In the genomic region with DNA sequence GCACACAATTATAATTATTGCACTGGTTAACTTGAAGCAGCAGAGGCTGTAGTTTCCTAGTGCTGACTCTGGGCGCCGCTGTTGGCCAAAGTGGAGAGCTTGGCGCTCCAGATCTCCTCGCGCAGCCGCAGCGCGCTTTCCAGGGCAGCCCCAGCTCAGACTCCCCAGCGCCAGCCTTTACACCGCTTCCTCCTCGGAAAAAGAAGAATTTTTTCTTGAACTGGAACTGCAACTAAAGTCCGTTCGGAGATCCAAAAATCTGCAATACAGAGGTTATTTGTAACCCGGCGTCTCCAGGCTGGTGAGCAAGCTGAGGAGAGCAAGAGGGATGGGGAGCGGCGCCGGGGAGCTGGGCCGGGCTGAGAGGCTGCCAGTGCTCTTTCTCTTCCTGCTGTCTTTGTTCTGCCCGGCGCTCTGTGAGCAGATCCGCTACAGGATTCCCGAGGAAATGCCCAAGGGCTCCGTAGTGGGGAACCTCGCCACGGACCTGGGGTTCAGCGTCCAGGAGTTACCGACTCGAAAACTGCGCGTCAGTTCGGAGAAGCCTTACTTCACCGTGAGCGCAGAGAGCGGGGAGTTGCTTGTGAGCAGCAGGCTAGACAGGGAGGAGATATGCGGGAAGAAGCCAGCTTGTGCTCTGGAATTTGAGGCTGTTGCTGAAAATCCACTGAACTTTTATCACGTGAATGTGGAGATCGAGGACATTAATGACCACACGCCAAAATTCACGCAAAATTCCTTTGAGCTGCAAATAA, we compare ENCODE assay signal across 8 cellular contexts. TPM values are rescaled to one million over a fixed set of nuclear protein-coding genes. Genes with fewer than 3 reads are reported as not detected.
A peak's percentile ranks its signal among the peaks of the same experiment; 100 is the strongest.
DNase-seq lines count a peak whose midpoint lies in the region; ATAC-seq and TF ChIP-seq lines count a peak whose summit lies in the region.
"Not testable (repeated sequence)": the region's sequence is repeated elsewhere in the genome, so short reads cannot be mapped to it uniquely, and the experiment has no call there.

PCDHGB4 (plus strand) TSS at position 142 of the 755 bp plus-strand sequence; CDS start at position 329, 187 bp downstream.

- H3K4me1 ChIP-seq in adipocyte (ENCODE audit: control insufficient read depth, insufficient read depth, low read length); liver (ENCODE audit: control insufficient read depth in 4 of 4, insufficient read depth in 4 of 4, low read length in 3 of 4): not testable (repeated sequence)

- not testable (repeated sequence) for H3K27ac ChIP-seq in RWPE1; liver (ENCODE audit: low read depth in 1 of 2, low read length in 2 of 2)

- 16% methylated on average over 22 of the region's 40 CpGs for WGBS in liver

- ATAC-seq in GM18508 (IDR thresholded peaks at IDR 0.05; ENCODE audit: insufficient read depth, unreplicated experiment): peak; percentile 89
- ATAC-seq in HG02852 (IDR thresholded peaks at IDR 0.05; ENCODE audit: unreplicated experiment): peak; percentile 87

- not testable (repeated sequence) for H3K9ac ChIP-seq in adipocyte (ENCODE audit: low read length); liver (ENCODE audit: low read depth in 1 of 2, low read length in 2 of 2)

- peak; percentile 33 for TF ChIP-seq CTCF in AG04449 (IDR thresholded peaks at IDR 0.05; ENCODE audit: insufficient read depth, low read length, missing control alignments)
- peak; percentile 69 for TF ChIP-seq CTCF in RWPE1 (conservative IDR thresholded peaks at IDR 0.05; ENCODE audit: low read depth)
- peak; percentile 59 for TF ChIP-seq CTCF in fibroblast of pulmonary artery (IDR thresholded peaks at IDR 0.05; ENCODE audit: low read length, missing control alignments)
- peak; percentile 39 for TF ChIP-seq CTCF in liver (IDR thresholded peaks at IDR 0.05; ENCODE audit: low read depth, low read length, missing input control)
- TF ChIP-seq CTCF in retinal pigment epithelial cell (conservative IDR thresholded peaks at IDR 0.05; ENCODE audit: low read depth, low read length): peak; percentile 57

- H3K27me3 ChIP-seq in adipocyte (replicated peaks; ENCODE audit: control insufficient read depth, insufficient read depth, low read length); liver (ENCODE audit: control insufficient read depth in 4 of 4, insufficient read depth in 4 of 4, low read length in 3 of 4): not testable (repeated sequence)

- not testable (repeated sequence) for H3K36me3 ChIP-seq in adipocyte (ENCODE audit: control insufficient read depth, insufficient read depth, low read length, severe bottlenecking); liver (ENCODE audit: control insufficient read depth in 4 of 4, insufficient read depth in 3 of 4, low read depth in 1 of 4, low read length in 3 of 4)

- peak within 1 kb of the TSS; percentile 42 for H3K4me3 ChIP-seq in AG04449 (ENCODE audit: low read depth, low read length)
- peak within 1 kb of the TSS; percentile 69 for H3K4me3 ChIP-seq in adipocyte (ENCODE audit: low read length)
- H3K4me3 ChIP-seq in fibroblast of pulmonary artery (replicated peaks; ENCODE audit: low read depth, low read length): peak within 1 kb of the TSS; percentile 57
- peak within 1 kb of the TSS; percentile 40 to 50 (median 48) for H3K4me3 ChIP-seq in liver (ENCODE audit: low read depth in 1 of 3, low read length in 3 of 3)
- H3K4me3 ChIP-seq in retinal pigment epithelial cell (ENCODE audit: low read length): peak within 1 kb of the TSS; percentile 35

- TF ChIP-seq RAD21 in liver (IDR thresholded peaks at IDR 0.05): peak; percentile 47 to 62

- CTCF ChIA-PET in AG04449 (lab: Yijun Ruan, JAX): interaction anchor here (1.0 to 8.4 kb wide), 8 partner anchors 9 to 181 kb away, joined by 3 to 77 read pairs (median 10); partner anchors contain the start of genes PCDHGA6, PCDHGB3 and PCDHGB5
- CTCF ChIA-PET in RWPE1 (lab: Yijun Ruan, JAX): interaction anchor here (0.6 to 2.0 kb wide), 6 partner anchors 10 to 1799 kb away, joined by 3 to 9 read pairs (median 4); partner anchors contain the start of gene PCDHGB5

- POLR2A ChIA-PET in AG04449 (lab: Yijun Ruan, JAX); RWPE1 (lab: Yijun Ruan, JAX; ENCODE audit: low non-redundant PET): not testable (repeated sequence)

- peaks cover 63% of the 10 kb centered on the region for H3K9me3 ChIP-seq in adipocyte (ENCODE audit: control insufficient read depth, low read length)
- peaks cover 37 to 88% (median 43%) of the 10 kb centered on the region in 4 donors for H3K9me3 ChIP-seq in liver (ENCODE audit: control insufficient read depth in 4 of 4, low read length in 3 of 4)

- DNase-seq in AG04449 (ENCODE audit: low read depth, low spot score); RWPE1 (ENCODE audit: low spot score); retinal pigment epithelial cell (ENCODE audit: low read depth): not testable (repeated sequence)
- DNase-seq in adipocyte (ENCODE audit: low read depth): peak; percentile 22
- peak; percentile 74 for DNase-seq in fibroblast of pulmonary artery (ENCODE audit: low read depth)

RNA-seq across cellular contexts. Expression of gene PCDHGB4, which starts in this region (rescaled TPM):
- 1 to 10 TPM; 1.7 to 2.8 TPM for total RNA-seq in liver
- 1 to 10 TPM in 1 of 2 donors, under 1 TPM in 1; 0.76 to 1.4 TPM for polyA plus RNA-seq in liver
